ENCODE assay signal across 16 cellular contexts in genomic region chr3:13137808-13138565, GRCh38.
DNase-seq lines count a peak whose midpoint lies in the region; ATAC-seq and TF ChIP-seq lines count a peak whose summit lies in the region.
"Had no signal": no experiment of that assay in that cellular context is flagged by ENCODE, and none has a peak within 500 bp of the region (broad histone marks: within the 10 kb centered on the region; RNA-seq: fewer than 3 reads in every experiment).

No MANE protein-coding gene starts in this region.

- TF ChIP-seq CTCF in chondrocyte (IDR thresholded peaks at IDR 0.05) (no peak), suprapubic skin (IDR thresholded peaks at IDR 0.05) (no peak), type B pancreatic cell (conservative IDR thresholded peaks at IDR 0.05) (no peak)

- H3K9me3 ChIP-seq in suprapubic skin = no peaks in the 10 kb centered on the region
- H3K9me3 ChIP-seq: A549 had no signal

- H3K4me1 ChIP-seq in suprapubic skin = no peaks in the 10 kb centered on the region
- H3K4me1 ChIP-seq: A549 had no signal

- H3K9me3 Mint-ChIP-seq in activated naive CD8-positive, alpha-beta T cell treated with anti-CD3 and anti-CD28 coated beads, Interleukin-2, amount 10 ng/mL, durations not matched to agents 7 days and 5 days = no peaks in the 10 kb centered on the region
- no peaks in the 10 kb centered on the region for H3K9me3 Mint-ChIP-seq in activated naive CD8-positive, alpha-beta T cell treated with anti-CD3 and anti-CD28 coated beads for 36 hours
- no peaks in the 10 kb centered on the region for H3K9me3 Mint-ChIP-seq in chondrocyte (ENCODE audit: low read depth)
- no peaks in the 10 kb centered on the region for H3K9me3 Mint-ChIP-seq in type B pancreatic cell
- H3K9me3 Mint-ChIP-seq: HFFc6 had no signal

- H3K36me3 ChIP-seq in suprapubic skin (no peaks in the 10 kb centered on the region), H7 (replicated peaks; ENCODE audit: control insufficient read depth, insufficient read depth, low read length) (no peaks in the 10 kb centered on the region)

- no peak for ATAC-seq in activated naive CD8-positive, alpha-beta T cell treated with anti-CD3 and anti-CD28 coated beads, Interleukin-2, amount 10 ng/mL, durations not matched to agents 7 days and 5 days (ENCODE audit: low read depth)
- ATAC-seq: A549 had no signal

- H3K27me3 ChIP-seq in suprapubic skin (no peaks in the 10 kb centered on the region), H7 (ENCODE audit: control insufficient read depth, insufficient read depth, low read length) (no peaks in the 10 kb centered on the region; the same call in 1 of the 2 replicates)

- H3K4me1 Mint-ChIP-seq in activated naive CD8-positive, alpha-beta T cell treated with anti-CD3 and anti-CD28 coated beads, Interleukin-2, amount 10 ng/mL, durations not matched to agents 7 days and 5 days = no peaks in the 10 kb centered on the region
- peaks cover 2% of the 10 kb centered on the region for H3K4me1 Mint-ChIP-seq in activated naive CD8-positive, alpha-beta T cell treated with anti-CD3 and anti-CD28 coated beads for 36 hours
- H3K4me1 Mint-ChIP-seq in chondrocyte (ENCODE audit: low read depth) (no peaks in the 10 kb centered on the region), type B pancreatic cell (ENCODE audit: unreplicated experiment) (peaks cover 6% of the 10 kb centered on the region)

- H3K36me3 Mint-ChIP-seq in activated naive CD8-positive, alpha-beta T cell treated with anti-CD3 and anti-CD28 coated beads, Interleukin-2, amount 10 ng/mL, durations not matched to agents 7 days and 5 days = no peaks in the 10 kb centered on the region
- no peaks in the 10 kb centered on the region for H3K36me3 Mint-ChIP-seq in activated naive CD8-positive, alpha-beta T cell treated with anti-CD3 and anti-CD28 coated beads for 36 hours
- H3K36me3 Mint-ChIP-seq in chondrocyte (ENCODE audit: low read depth) (no peaks in the 10 kb centered on the region), type B pancreatic cell (no peaks in the 10 kb centered on the region)

- no peak overlapping the region for H3K4me3 Mint-ChIP-seq in activated naive CD8-positive, alpha-beta T cell treated with anti-CD3 and anti-CD28 coated beads, Interleukin-2, amount 10 ng/mL, durations not matched to agents 7 days and 5 days
- H3K4me3 Mint-ChIP-seq in activated naive CD8-positive, alpha-beta T cell treated with anti-CD3 and anti-CD28 coated beads for 36 hours = no peak overlapping the region
- H3K4me3 Mint-ChIP-seq in chondrocyte (ENCODE audit: unreplicated experiment) (no peak overlapping the region), type B pancreatic cell (no peak overlapping the region)
- H3K4me3 Mint-ChIP-seq: HFFc6 had no signal

- H3K27me3 Mint-ChIP-seq in activated naive CD8-positive, alpha-beta T cell treated with anti-CD3 and anti-CD28 coated beads, Interleukin-2, amount 10 ng/mL, durations not matched to agents 7 days and 5 days = peaks cover 6% of the 10 kb centered on the region
- no peaks in the 10 kb centered on the region for H3K27me3 Mint-ChIP-seq in activated naive CD8-positive, alpha-beta T cell treated with anti-CD3 and anti-CD28 coated beads for 36 hours
- H3K27me3 Mint-ChIP-seq in chondrocyte (ENCODE audit: low read depth) (peaks cover 53% of the 10 kb centered on the region), type B pancreatic cell (peaks cover 17% of the 10 kb centered on the region)

- no peak overlapping the region for H3K27ac Mint-ChIP-seq in activated naive CD8-positive, alpha-beta T cell treated with anti-CD3 and anti-CD28 coated beads, Interleukin-2, amount 10 ng/mL, durations not matched to agents 7 days and 5 days
- H3K27ac Mint-ChIP-seq in activated naive CD8-positive, alpha-beta T cell treated with anti-CD3 and anti-CD28 coated beads for 36 hours = no peak overlapping the region
- H3K27ac Mint-ChIP-seq in chondrocyte (ENCODE audit: unreplicated experiment) = no peak overlapping the region
- H3K27ac Mint-ChIP-seq in type B pancreatic cell = no peak overlapping the region
- H3K27ac Mint-ChIP-seq: HFFc6 had no signal

- POLR2A ChIA-PET in activated naive CD8-positive, alpha-beta T cell treated with anti-CD3 and anti-CD28 coated beads, Interleukin-2, amount 10 ng/mL, durations not matched to agents 7 days and 5 days (lab: Charles Lee) = interaction anchor here (0.6 kb wide), 1 partner anchor 139 kb away, joined by 9 read pairs; no protein-coding TSS in a partner anchor

- no peak for TF ChIP-seq POLR2A in suprapubic skin (IDR thresholded peaks at IDR 0.05)

- WGBS in suprapubic skin = 68% methylated on average over 11 of the region's 16 CpGs

- TF ChIP-seq EP300 in suprapubic skin (IDR thresholded peaks at IDR 0.05) = no peak

- H3K4me3 ChIP-seq in suprapubic skin = no peak overlapping the region
- H3K4me3 ChIP-seq in H7 (ENCODE audit: insufficient read depth, low read depth, low read length) = no peak overlapping the region
- H3K4me3 ChIP-seq: A549, GM23248 had no signal

- no peak overlapping the region for H3K27ac ChIP-seq in suprapubic skin
- H3K27ac ChIP-seq: A549, GM23248, KMS-11 had no signal

- peak; percentile 11 for DNase-seq in activated naive CD8-positive, alpha-beta T cell treated with anti-CD3 and anti-CD28 coated beads, Interleukin-2, amount 10 ng/mL, durations not matched to agents 7 days and 5 days
- no peak for DNase-seq in activated naive CD8-positive, alpha-beta T cell treated with anti-CD3 and anti-CD28 coated beads for 36 hours
- DNase-seq in chondrocyte (ENCODE audit: low spot score) (peak; percentile 86), mesenteric fat pad (ENCODE audit: low spot score) (peak; percentile 76), suprapubic skin (ENCODE audit: low spot score in 2 of 2) (peak; percentile 57 to 61), type B pancreatic cell (ENCODE audit: extremely low spot score, unreplicated experiment) (no peak), NCI-H128 (lab: John Stamatoyannopoulos, UW; ENCODE audit: unreplicated experiment) (no peak), H7 (no peak)
- DNase-seq: GM23248, HFFc6, NCI-H1092, NCI-H187, NCI-H446 treated with DMSO at 0.1 percent for 48 hours, SIG-M5 had no signal

Comparison
In these comparisons a context has a peak if more than half of its experiments do, and no peak if none do; other contexts are left out.
1. DNase-seq: peak in activated naive CD8-positive, alpha-beta T cell treated with anti-CD3 and anti-CD28 coated beads, Interleukin-2, amount 10 ng/mL, durations not matched to agents 7 days and 5 days (single experiment), chondrocyte (single experiment), mesenteric fat pad (single experiment) and suprapubic skin (2 of 2); none in activated naive CD8-positive, alpha-beta T cell treated with anti-CD3 and anti-CD28 coated beads for 36 hours (single experiment), type B pancreatic cell (single experiment), NCI-H128 (single experiment) and H7 (single experiment).